In genomic region chr13:114099191-114099590, GRCh38 we compare ENCODE assay signal across 8 cellular contexts. TPM values are rescaled to one million over a fixed set of nuclear protein-coding genes. Genes with fewer than 3 reads are reported as not detected.
DNase-seq lines count a peak whose midpoint lies in the region; ATAC-seq and TF ChIP-seq lines count a peak whose summit lies in the region.

No MANE protein-coding gene starts in this region.

- no peak for TF ChIP-seq CTCF in SK-N-SH (IDR thresholded peaks at IDR 0.05)

- ATAC-seq in HG02885 (IDR thresholded peaks at IDR 0.05; ENCODE audit: poor library complexity, unreplicated experiment): no peak
- no peak for ATAC-seq in GM18861 (IDR thresholded peaks at IDR 0.05; ENCODE audit: unreplicated experiment)
- no peak for ATAC-seq in activated CD4-positive, CD25-positive, alpha-beta regulatory T cell treated with anti-CD3 and anti-CD28 coated beads, Interleukin-2, amount 50 U/mL, for 24 hours

- no peak overlapping the region for H2AFZ ChIP-seq in SK-N-SH (ENCODE audit: low read depth)

- intact Hi-C loops in posterior vena cava (cut with DNase I): no loop called here

- H3K27me3 ChIP-seq in SK-N-SH (ENCODE audit: insufficient read depth): no peaks in the 10 kb centered on the region

- POLR2A ChIA-PET in SK-N-SH (lab: Yijun Ruan, JAX): interaction anchor here (1.1 kb wide), 1 partner anchor 21 kb away, joined by 3 read pairs; no protein-coding TSS in a partner anchor

- H3K9ac ChIP-seq in SK-N-SH: peak overlapping the region; percentile 14; the same call in 1 of the 2 replicates

- H3K9me3 ChIP-seq in SK-N-SH: no peaks in the 10 kb centered on the region

- CTCF ChIA-PET in SK-N-SH (lab: Yijun Ruan, JAX): interaction anchor here (0.7 kb wide), 1 partner anchor 280 kb away, joined by 3 read pairs; no protein-coding TSS in a partner anchor

- TF ChIP-seq RAD21 in SK-N-SH (IDR thresholded peaks at IDR 0.05; ENCODE audit: low read length): no peak

- 16% methylated on average over 8 of the region's 15 CpGs for WGBS in SK-N-SH (ENCODE audit: low lambda C conversion rate)

- DNase-seq in activated effector memory CD4-positive, alpha-beta T cell treated with anti-CD3 and anti-CD28 coated beads, Interleukin-2, amount 50 U/mL, for 16 hours: peak; percentile 63
- no peak for DNase-seq in activated effector memory CD4-positive, alpha-beta T cell treated with Interleukin-2 at 50 U/mL for 16 hours
- peak; percentile 91 for DNase-seq in SK-N-SH
- DNase-seq in foreskin melanocyte: peak; percentile 79
- DNase-seq in posterior vena cava (ENCODE audit: low spot score): peak; percentile 95

- 0 out of 2 replicates have a peak overlapping the region, but pooled peaks have one; percentile 11 for H3K4me2 ChIP-seq in SK-N-SH

- peaks cover 62% of the 10 kb centered on the region for H4K20me1 ChIP-seq in SK-N-SH (ENCODE audit: insufficient read depth)

- no peaks in the 10 kb centered on the region for H3K9me2 ChIP-seq in SK-N-SH

- peaks cover 17% of the 10 kb centered on the region for H3F3A ChIP-seq in SK-N-SH (replicated peaks; ENCODE audit: insufficient read depth)

- H3K4me1 ChIP-seq in SK-N-SH (ENCODE audit: control insufficient read depth in 1 of 2, insufficient read depth in 2 of 2, low read depth in 1 of 2, low read length in 1 of 2): peaks cover 0 to 40% of the 10 kb centered on the region in 2 experiments; a peak in 1 of 4 replicates

- peaks cover 0 to 4% of the 10 kb centered on the region in 2 experiments for H3K36me3 ChIP-seq in SK-N-SH (replicated peaks in 1 of 2; ENCODE audit: control insufficient read depth in 1 of 2, insufficient read depth in 2 of 2, low read length in 1 of 2)

- H3K27ac ChIP-seq in SK-N-SH (ENCODE audit: low read depth in 2 of 2, low read length in 1 of 2): peak overlapping the region; percentile 46 to 89

- no peak; a peak in 1 of 4 replicates for TF ChIP-seq EP300 in SK-N-SH (IDR thresholded peaks at IDR 0.05; ENCODE audit: borderline replicate concordance in 1 of 2, low read depth in 1 of 2, low read length in 1 of 2)

- H3K79me2 ChIP-seq in SK-N-SH (ENCODE audit: insufficient read depth): peaks cover 86% of the 10 kb centered on the region

- H3K4me3 ChIP-seq in SK-N-SH (ENCODE audit: low read depth in 2 of 2, low read length in 1 of 2): no peak overlapping the region

TF ChIP-seq in SK-N-SH, 30 proteins besides CTCF, POLR2A, EP300 and RAD21:
- TF ChIP-seq REST (IDR thresholded peaks at IDR 0.05; ENCODE audit: low read depth, low read length) (no peak), MAX (IDR thresholded peaks at IDR 0.05; ENCODE audit: low read depth) (0 out of 2 replicates have a peak, but pooled peaks have one; percentile 33), TCF12 (IDR thresholded peaks at IDR 0.05) (peak; percentile 24; the same call in 1 of the 2 replicates), FOSL2 (IDR thresholded peaks at IDR 0.05; ENCODE audit: borderline replicate concordance, low read depth) (peak; percentile 34; the same call in 1 of the 2 replicates)

RNA-seq across cellular contexts. Expression of gene RASA3, which starts 33.2 kb away (rescaled TPM):
- polyA plus RNA-seq in SK-N-SH (2012; rRNA removed): 23.9 and 25.1 TPM in 2 replicates
- polyA plus RNA-seq in SK-N-SH (2012; cell fraction: cytosol; rRNA removed): 17.3 and 20.8 TPM in 2 replicates
- polyA plus RNA-seq in SK-N-SH (2012; cell fraction: nucleus; rRNA removed): 26.8 and 31.9 TPM in 2 replicates
- 10 to 100 TPM; 28.8 to 30.1 TPM for total RNA-seq in posterior vena cava
